ENCODE assay signal across 1 cellular context in the genomic region with DNA sequence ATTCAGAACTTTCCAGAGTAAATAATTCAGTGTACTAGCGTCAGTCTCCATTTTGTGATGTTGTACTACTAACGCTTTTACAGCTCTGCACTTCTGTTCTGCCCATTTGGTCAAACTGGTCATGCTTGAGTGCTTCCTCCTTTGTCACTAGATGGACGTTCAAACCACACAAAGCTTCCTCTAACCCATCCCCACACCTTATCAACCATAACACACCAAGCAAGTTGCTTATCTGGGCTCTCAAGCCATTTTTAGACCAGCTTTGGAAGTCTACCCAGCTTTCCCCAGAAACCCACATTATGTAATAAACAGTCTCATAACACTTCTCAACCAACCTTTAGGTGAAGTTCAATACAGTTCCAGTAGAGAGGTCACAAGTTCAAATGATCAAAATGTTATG.
TF ChIP-seq lines count a peak whose summit lies in the region.

No MANE protein-coding gene starts in this region.

TF ChIP-seq in K562, 482 proteins besides CTCF, POLR2A, EP300 and RAD21 (continued from another document):
- TF ChIP-seq, protein P1, sequence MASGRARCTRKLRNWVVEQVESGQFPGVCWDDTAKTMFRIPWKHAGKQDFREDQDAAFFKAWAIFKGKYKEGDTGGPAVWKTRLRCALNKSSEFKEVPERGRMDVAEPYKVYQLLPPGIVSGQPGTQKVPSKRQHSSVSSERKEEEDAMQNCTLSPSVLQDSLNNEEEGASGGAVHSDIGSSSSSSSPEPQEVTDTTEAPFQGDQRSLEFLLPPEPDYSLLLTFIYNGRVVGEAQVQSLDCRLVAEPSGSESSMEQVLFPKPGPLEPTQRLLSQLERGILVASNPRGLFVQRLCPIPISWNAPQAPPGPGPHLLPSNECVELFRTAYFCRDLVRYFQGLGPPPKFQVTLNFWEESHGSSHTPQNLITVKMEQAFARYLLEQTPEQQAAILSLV (tag; IDR thresholded peaks at IDR 0.05) = no peak
- TF ChIP-seq TCF3 (CRISPR knock-in tag; IDR thresholded peaks at IDR 0.05) (peak; percentile 97), ZNF212 (CRISPR knock-in tag; IDR thresholded peaks at IDR 0.05) (no peak), COPS2 (conservative IDR thresholded peaks at IDR 0.05) (no peak), ZKSCAN8 (CRISPR knock-in tag; IDR thresholded peaks at IDR 0.05) (no peak), ZBTB7A (IDR thresholded peaks at IDR 0.05; ENCODE audit: borderline replicate concordance, control insufficient read depth, low read depth, low read length) (no peak)
